15 cellular contexts compared by ENCODE assay signal in genomic region chr16:57846078-57846697, GRCh38. TPM values are rescaled to one million over a fixed set of nuclear protein-coding genes. Genes with fewer than 3 reads are reported as not detected.
A peak's percentile ranks its signal among the peaks of the same experiment; 100 is the strongest.
DNase-seq lines count a peak whose midpoint lies in the region; ATAC-seq and TF ChIP-seq lines count a peak whose summit lies in the region.
"Had no signal": no experiment of that assay in that cellular context is flagged by ENCODE, and none has a peak within 500 bp of the region (broad histone marks: within the 10 kb centered on the region; RNA-seq: fewer than 3 reads in every experiment).

No MANE protein-coding gene starts in this region.

- WGBS in mesenchymal stem cell: 12% methylated on average over 6 of the region's 9 CpGs

- CTCF ChIA-PET in WTC11 (lab: Charles Lee): interaction anchor here (1.1 to 2.0 kb wide), 6 partner anchors 13 to 186 kb away, joined by 4 to 12 read pairs (median 6); no protein-coding TSS in a partner anchor

- H3K18ac ChIP-seq in mesenchymal stem cell (ENCODE audit: low read depth in 1 of 2, low read length in 2 of 2): no peak overlapping the region

- TF ChIP-seq CTCF in WTC11 (IDR thresholded peaks at IDR 0.05): no peak

- peaks cover 0 to 21% of the 10 kb centered on the region in 2 experiments for H3K27me3 ChIP-seq in mesenchymal stem cell (ENCODE audit: control insufficient read depth in 1 of 2, insufficient read depth in 1 of 2, low read length in 2 of 2)

- H2AK5ac ChIP-seq in mesenchymal stem cell (ENCODE audit: low read length, severe bottlenecking): peak overlapping the region; percentile 79

- ATAC-seq in WTC11 (peak; percentile 91), T-helper 17 cell (no peak), HG03135 (IDR thresholded peaks at IDR 0.05; ENCODE audit: unreplicated experiment) (no peak)
- ATAC-seq: activated naive CD8-positive, alpha-beta T cell treated with anti-CD3 and anti-CD28 coated beads, Interleukin-2, amount 50 U/mL, for 24 hours; stimulated activated naive CD8-positive, alpha-beta T cell treated with anti-CD3 and anti-CD28 coated beads, Interleukin-15, amount 100 ng/mL, for 72 hours had no signal

- H3K9me3 ChIP-seq in mesenchymal stem cell (ENCODE audit: control insufficient read depth, low read length) (no peaks in the 10 kb centered on the region), T-helper 17 cell (ENCODE audit: control insufficient read depth, low read length, poor library complexity, severe bottlenecking) (no peaks in the 10 kb centered on the region)

- no peak overlapping the region for H3K14ac ChIP-seq in mesenchymal stem cell (ENCODE audit: low read length in 2 of 2)

- no peaks in the 10 kb centered on the region for H3K9me3 Mint-ChIP-seq in WTC11
- H3K9me3 Mint-ChIP-seq: activated B cell treated with CpG ODN at 0.5 μM for 24 hours; activated naive CD8-positive, alpha-beta T cell treated with anti-CD3 and anti-CD28 coated beads, Interleukin-2, amount 50 U/mL, for 24 hours; stimulated activated naive CD8-positive, alpha-beta T cell treated with anti-CD3 and anti-CD28 coated beads, Interleukin-15, amount 100 ng/mL, for 72 hours had no signal

- H3K23ac ChIP-seq in mesenchymal stem cell (ENCODE audit: low read length in 2 of 2): no peak overlapping the region

- H4K8ac ChIP-seq in mesenchymal stem cell (ENCODE audit: low read length): no peak overlapping the region

- H3K4me1 Mint-ChIP-seq in WTC11 (peaks cover 52% of the 10 kb centered on the region), T-helper 17 cell (peaks cover 6% of the 10 kb centered on the region)
- H3K4me1 Mint-ChIP-seq: activated B cell treated with CpG ODN at 0.5 μM for 24 hours; activated naive CD8-positive, alpha-beta T cell treated with anti-CD3 and anti-CD28 coated beads, Interleukin-2, amount 50 U/mL, for 24 hours had no signal

- H3K27me3 Mint-ChIP-seq in WTC11 (ENCODE audit: low read depth) (no peaks in the 10 kb centered on the region; the same call in 1 of the 2 replicates), T-helper 17 cell (peaks cover 6% of the 10 kb centered on the region)
- H3K27me3 Mint-ChIP-seq: activated B cell treated with CpG ODN at 0.5 μM for 24 hours; stimulated activated naive CD8-positive, alpha-beta T cell treated with anti-CD3 and anti-CD28 coated beads, Interleukin-15, amount 100 ng/mL, for 72 hours had no signal

- no peak overlapping the region for H2BK15ac ChIP-seq in mesenchymal stem cell (ENCODE audit: low read depth, poor library complexity, severe bottlenecking)

- no peak overlapping the region for H3K9ac ChIP-seq in mesenchymal stem cell (ENCODE audit: low read length)

- H3K36me3 ChIP-seq in mesenchymal stem cell (ENCODE audit: control insufficient read depth in 1 of 2, insufficient read depth in 2 of 2, low read depth in 1 of 2, low read length in 2 of 2): no peaks in the 10 kb centered on the region

- no peak overlapping the region for H2BK12ac ChIP-seq in mesenchymal stem cell (ENCODE audit: low read length in 2 of 2)

- no peak overlapping the region for H4K91ac ChIP-seq in mesenchymal stem cell (ENCODE audit: low read length)

- H3K4ac ChIP-seq in mesenchymal stem cell (ENCODE audit: low read depth in 1 of 2, low read length in 2 of 2): no peak overlapping the region

- peak overlapping the region; percentile 71 for H2BK5ac ChIP-seq in mesenchymal stem cell (ENCODE audit: low read depth, low read length, poor library complexity, severe bottlenecking)

- no peaks in the 10 kb centered on the region for H3K79me1 ChIP-seq in mesenchymal stem cell (replicated peaks; ENCODE audit: low read length, poor library complexity, severe bottlenecking)

- no peak overlapping the region for H2AFZ ChIP-seq in mesenchymal stem cell (ENCODE audit: low read depth, low read length)

- DNase-seq in DMS79 treated with DMSO at 0.1 percent for 48 hours (lab: John Stamatoyannopoulos, UW) (peak; percentile 34), NCI-H2107 (lab: John Stamatoyannopoulos, UW) (peak; percentile 25), WTC11 (ENCODE audit: low spot score) (peak; percentile 82), mesenchymal stem cell (no peak), T-helper 17 cell (no peak)
- DNase-seq in stimulated activated CD4-positive, alpha-beta T cell treated with anti-CD3 and anti-CD28 coated beads, Interleukin-4, amount 100 ng/mL, for 4 hours: no peak
- no peak for DNase-seq in stimulated activated naive CD4-positive, alpha-beta T cell treated with Interleukin-2 at 50 U/mL for 16 hours (lab: John Stamatoyannopoulos, UW)
- DNase-seq: activated B cell treated with CpG ODN at 0.5 μM for 24 hours; activated naive CD8-positive, alpha-beta T cell treated with anti-CD3 and anti-CD28 coated beads, Interleukin-2, amount 50 U/mL, for 24 hours; HCEC 1CT; stimulated activated CD4-positive, alpha-beta T cell treated with anti-CD3 and anti-CD28 coated beads, Interleukin-4, amount 100 ng/mL, for 24 hours; stimulated activated naive CD8-positive, alpha-beta T cell treated with anti-CD3 and anti-CD28 coated beads, Interleukin-15, amount 100 ng/mL, for 72 hours had no signal

- peak overlapping the region; percentile 97 for H3K27ac Mint-ChIP-seq in WTC11
- H3K27ac Mint-ChIP-seq in T-helper 17 cell: no peak overlapping the region
- H3K27ac Mint-ChIP-seq: activated B cell treated with CpG ODN at 0.5 μM for 24 hours; activated naive CD8-positive, alpha-beta T cell treated with anti-CD3 and anti-CD28 coated beads, Interleukin-2, amount 50 U/mL, for 24 hours; IgD-negative memory B cell had no signal

- H3K27ac ChIP-seq in mesenchymal stem cell (ENCODE audit: low read length, poor library complexity, severe bottlenecking): peak overlapping the region; percentile 62
- H3K27ac ChIP-seq: coronary artery had no signal

- H3K4me3 ChIP-seq in mesenchymal stem cell (ENCODE audit: insufficient read depth in 1 of 2, low read depth in 1 of 2, low read length in 2 of 2): no peak overlapping the region
- H3K4me3 ChIP-seq: coronary artery had no signal

- peak overlapping the region; percentile 4 for H3K4me2 ChIP-seq in mesenchymal stem cell (ENCODE audit: low read length, poor library complexity, severe bottlenecking)

- H3K4me3 Mint-ChIP-seq in WTC11 (peak overlapping the region; percentile 57), T-helper 17 cell (no peak overlapping the region)
- H3K4me3 Mint-ChIP-seq: activated B cell treated with CpG ODN at 0.5 μM for 24 hours; activated naive CD8-positive, alpha-beta T cell treated with anti-CD3 and anti-CD28 coated beads, Interleukin-2, amount 50 U/mL, for 24 hours; IgD-negative memory B cell; stimulated activated naive CD8-positive, alpha-beta T cell treated with anti-CD3 and anti-CD28 coated beads, Interleukin-15, amount 100 ng/mL, for 72 hours had no signal

- POLR2A ChIA-PET in WTC11 (lab: Charles Lee): no interaction called here

- H3K36me3 Mint-ChIP-seq in WTC11 (no peaks in the 10 kb centered on the region), T-helper 17 cell (ENCODE audit: low read depth) (peaks cover 2% of the 10 kb centered on the region)

- H2BK120ac ChIP-seq in mesenchymal stem cell (ENCODE audit: low read depth, low read length): no peak overlapping the region

- H3K4me1 ChIP-seq in mesenchymal stem cell (ENCODE audit: control insufficient read depth, insufficient read depth, low read depth, low read length): peaks cover 34% of the 10 kb centered on the region

TF ChIP-seq in WTC11, 78 proteins besides CTCF, POLR2A, EP300 and RAD21 (continues in another document):
- no peak for TF ChIP-seq NFYB (CRISPR knock-in tag; conservative IDR thresholded peaks at IDR 0.05; ENCODE audit: low read depth)
- TF ChIP-seq GTF2I (CRISPR knock-in tag; conservative IDR thresholded peaks at IDR 0.05): 0 out of 2 replicates have a peak, but pooled peaks have one; percentile 4
- peak; percentile 66; the same call in 1 of the 2 replicates for TF ChIP-seq TEAD1 (CRISPR knock-in tag; IDR thresholded peaks at IDR 0.05)
- TF ChIP-seq ELF4 (CRISPR knock-in tag; IDR thresholded peaks at IDR 0.05; ENCODE audit: low read depth): no peak
- TF ChIP-seq CREM (CRISPR knock-in tag; IDR thresholded peaks at IDR 0.05): no peak
- peak; percentile 76 for TF ChIP-seq ZNF423 (CRISPR knock-in tag; IDR thresholded peaks at IDR 0.05)
- TF ChIP-seq SP1 (CRISPR knock-in tag; conservative IDR thresholded peaks at IDR 0.05): no peak
- peak; percentile 53; the same call in 1 of the 2 replicates for TF ChIP-seq ZNF396 (CRISPR knock-in tag; IDR thresholded peaks at IDR 0.05; ENCODE audit: borderline replicate concordance)
- TF ChIP-seq PRDM15 (CRISPR knock-in tag; IDR thresholded peaks at IDR 0.05): no peak
- TF ChIP-seq ATF1 (CRISPR knock-in tag; IDR thresholded peaks at IDR 0.05): no peak

RNA-seq across cellular contexts. Expression of gene KIFC3, which starts 43.9 kb away (rescaled TPM):
- 9.2 to 11.6 TPM (median 10.0 TPM) in 3 replicates for total RNA-seq in WTC11 (2021)
- polyA plus RNA-seq in mesenchymal stem cell (2013, experiment 1 of 2): 28.1 TPM
- 25.8 TPM for polyA plus RNA-seq in mesenchymal stem cell (2013, experiment 2 of 2)
- total RNA-seq in T-helper 17 cell: 10 to 100 TPM in 1 of 2 donors, under 1 TPM in 1; 0.70 to 15.2 TPM
- polyA plus RNA-seq: IgD-negative memory B cell had no signal

Comparison
In these comparisons a context has a peak if more than half of its experiments do, and no peak if none do; other contexts are left out.
1. DNase-seq: peak in DMS79 treated with DMSO at 0.1 percent for 48 hours (single experiment), NCI-H2107 (single experiment) and WTC11 (single experiment); none in mesenchymal stem cell (single experiment), T-helper 17 cell (0 of 3), stimulated activated CD4-positive, alpha-beta T cell treated with anti-CD3 and anti-CD28 coated beads, Interleukin-4, amount 100 ng/mL, for 4 hours (0 of 2) and stimulated activated naive CD4-positive, alpha-beta T cell treated with Interleukin-2 at 50 U/mL for 16 hours (single experiment).